ENCODE assay signal across 8 cellular contexts in genomic region chr7:116236020-116236630, GRCh38. TPM values are rescaled to one million over a fixed set of nuclear protein-coding genes. Genes with fewer than 3 reads are reported as not detected.
DNase-seq lines count a peak whose midpoint lies in the region; ATAC-seq and TF ChIP-seq lines count a peak whose summit lies in the region.

No MANE protein-coding gene starts in this region.

- H3K4me3 ChIP-seq in CD4-positive, CD25-positive, alpha-beta regulatory T cell (ENCODE audit: low read depth, low read length), result no peak overlapping the region
- H3K4me3 ChIP-seq in mammary epithelial cell (replicated peaks in 1 of 3; ENCODE audit: insufficient read depth in 1 of 3, low read depth in 2 of 3, low read length in 3 of 3) (no peak overlapping the region), liver (ENCODE audit: low read depth in 1 of 3, low read length in 3 of 3) (no peak overlapping the region)

- no peaks in the 10 kb centered on the region for H3K9me3 Mint-ChIP-seq in CD4-positive, CD25-positive, alpha-beta regulatory T cell
- H3K9me3 Mint-ChIP-seq in stimulated activated naive CD8-positive, alpha-beta T cell treated with anti-CD3 and anti-CD28 coated beads, Interleukin-15, amount 100 ng/mL, for 72 hours, result no peaks in the 10 kb centered on the region

- no peak overlapping the region for H3K9ac ChIP-seq in mammary epithelial cell (ENCODE audit: insufficient read depth, low read length)
- H3K9ac ChIP-seq in liver (ENCODE audit: low read depth in 1 of 2, low read length in 2 of 2), result no peak overlapping the region

- in situ Hi-C loops in mammary epithelial cell (cut with MboI; ENCODE audit: low sequenced_read_pairs in 2 of 2), result loop anchor here in 1 of 2 donors (5.0 kb wide), 1 partner anchor 59 kb away; no protein-coding TSS in a partner anchor

- peak; percentile 49 to 74 (median 67) for DNase-seq in CD4-positive, CD25-positive, alpha-beta regulatory T cell
- DNase-seq in LoVo (ENCODE audit: low spot score), result peak; percentile 52
- peak; percentile 24 for DNase-seq in T-helper 22 cell (ENCODE audit: low read depth)
- no peak for DNase-seq in mammary epithelial cell
- peak in 1 of 2 donors; percentile 20 for DNase-seq in stimulated activated naive CD8-positive, alpha-beta T cell treated with anti-CD3 and anti-CD28 coated beads, Interleukin-15, amount 100 ng/mL, for 72 hours
- DNase-seq in mesenteric fat pad (ENCODE audit: low spot score), result no peak

- WGBS in mammary epithelial cell (ENCODE audit: low coverage, missing lambda C conversion rate), result 3% methylated on average over 2 of the region's 2 CpGs
- 25% methylated on average over 2 of the region's 2 CpGs for WGBS in liver

- no peak overlapping the region for H3K27ac Mint-ChIP-seq in CD4-positive, CD25-positive, alpha-beta regulatory T cell
- H3K27ac Mint-ChIP-seq in stimulated activated naive CD8-positive, alpha-beta T cell treated with anti-CD3 and anti-CD28 coated beads, Interleukin-15, amount 100 ng/mL, for 72 hours, result no peak overlapping the region

- dilution Hi-C loops in mammary epithelial cell (cut with HindIII; ENCODE audit: low sequenced_read_pairs), result no loop called here

- no peaks in the 10 kb centered on the region for H4K20me1 ChIP-seq in mammary epithelial cell (ENCODE audit: insufficient read depth, low read length)

- no TSS peak for BruUV-seq in mammary epithelial cell (replicated peaks; lab: Mats Ljungman, UMichigan)

- peak; percentile 45 to 49 for TF ChIP-seq CTCF in mammary epithelial cell (conservative IDR thresholded peaks at IDR 0.05 in 1 of 2, IDR thresholded peaks at IDR 0.05 in 1 of 2; ENCODE audit: extremely low read depth in 1 of 2, insufficient read depth in 1 of 2, low read depth in 1 of 2, low read length in 2 of 2)
- TF ChIP-seq CTCF in liver (IDR thresholded peaks at IDR 0.05; ENCODE audit: low read depth, low read length, missing input control), result peak; percentile 56

- intact Hi-C loops in mammary epithelial cell (cut with micrococcal nuclease), result loop anchor here (1.0 kb wide), 2 partner anchors 56 to 98 kb away; no protein-coding TSS in a partner anchor

- H3K27ac ChIP-seq in CD4-positive, CD25-positive, alpha-beta regulatory T cell (ENCODE audit: insufficient read depth, low read length, poor library complexity, severe bottlenecking), result peak overlapping the region; percentile 38
- peak overlapping the region; percentile 7 for H3K27ac ChIP-seq in mammary epithelial cell (ENCODE audit: insufficient read depth, low read depth, low read length)
- no peak overlapping the region for H3K27ac ChIP-seq in liver (ENCODE audit: low read depth in 1 of 2, low read length in 2 of 2)

- peaks cover 46% of the 10 kb centered on the region for H3K4me1 ChIP-seq in CD4-positive, CD25-positive, alpha-beta regulatory T cell (ENCODE audit: control insufficient read depth, insufficient read depth, low read length, poor library complexity, severe bottlenecking)
- H3K4me1 ChIP-seq in mammary epithelial cell (ENCODE audit: insufficient read depth, low read length) (peaks cover 28% of the 10 kb centered on the region), liver (ENCODE audit: control insufficient read depth in 4 of 4, insufficient read depth in 4 of 4, low read length in 3 of 4) (peaks cover 0 to 21% (median 6%) of the 10 kb centered on the region in 4 donors)

- peak; percentile 85 to 86 for TF ChIP-seq RAD21 in liver (IDR thresholded peaks at IDR 0.05)

- H2AFZ ChIP-seq in mammary epithelial cell (ENCODE audit: low read depth, low read length), result no peak overlapping the region

- peaks cover 97% of the 10 kb centered on the region for H3K79me2 ChIP-seq in mammary epithelial cell (ENCODE audit: insufficient read depth, low read length)

- no peak overlapping the region for H3K4me2 ChIP-seq in mammary epithelial cell (ENCODE audit: insufficient read depth, low read depth, low read length)

- no peaks in the 10 kb centered on the region for H3K27me3 Mint-ChIP-seq in CD4-positive, CD25-positive, alpha-beta regulatory T cell
- H3K27me3 Mint-ChIP-seq in stimulated activated naive CD8-positive, alpha-beta T cell treated with anti-CD3 and anti-CD28 coated beads, Interleukin-15, amount 100 ng/mL, for 72 hours, result no peaks in the 10 kb centered on the region

- H3K27me3 ChIP-seq in CD4-positive, CD25-positive, alpha-beta regulatory T cell (ENCODE audit: control insufficient read depth, insufficient read depth, low read length), result no peaks in the 10 kb centered on the region
- H3K27me3 ChIP-seq in mammary epithelial cell (ENCODE audit: insufficient read depth, low read length), result no peaks in the 10 kb centered on the region
- no peaks in the 10 kb centered on the region for H3K27me3 ChIP-seq in liver (ENCODE audit: control insufficient read depth in 4 of 4, insufficient read depth in 4 of 4, low read length in 3 of 4)

- peaks cover 25% of the 10 kb centered on the region for H3K36me3 ChIP-seq in CD4-positive, CD25-positive, alpha-beta regulatory T cell (ENCODE audit: control insufficient read depth, insufficient read depth, low read length)
- H3K36me3 ChIP-seq in mammary epithelial cell (ENCODE audit: insufficient read depth, low read length), result peaks cover 15% of the 10 kb centered on the region
- no peaks in the 10 kb centered on the region for H3K36me3 ChIP-seq in liver (ENCODE audit: control insufficient read depth in 4 of 4, insufficient read depth in 3 of 4, low read depth in 1 of 4, low read length in 3 of 4)

- H3K4me1 Mint-ChIP-seq in CD4-positive, CD25-positive, alpha-beta regulatory T cell, result peaks cover 43 to 81% (median 61%) of the 10 kb centered on the region in 4 donors
- peaks cover 34% of the 10 kb centered on the region for H3K4me1 Mint-ChIP-seq in stimulated activated naive CD8-positive, alpha-beta T cell treated with anti-CD3 and anti-CD28 coated beads, Interleukin-15, amount 100 ng/mL, for 72 hours

- peak; percentile 71 to 78 for ATAC-seq in CD4-positive, CD25-positive, alpha-beta regulatory T cell (ENCODE audit: low read depth in 2 of 2)
- peak; percentile 64 for ATAC-seq in GM19035 (IDR thresholded peaks at IDR 0.05; ENCODE audit: unreplicated experiment)
- peak; percentile 79 for ATAC-seq in stimulated activated naive CD8-positive, alpha-beta T cell treated with anti-CD3 and anti-CD28 coated beads, Interleukin-15, amount 100 ng/mL, for 72 hours

- H3K9me3 ChIP-seq in CD4-positive, CD25-positive, alpha-beta regulatory T cell (ENCODE audit: control insufficient read depth in 2 of 2, low read length in 2 of 2), result no peaks in the 10 kb centered on the region
- H3K9me3 ChIP-seq in mammary epithelial cell (replicated peaks; ENCODE audit: insufficient read depth, low read length) (no peaks in the 10 kb centered on the region), liver (ENCODE audit: control insufficient read depth in 4 of 4, low read length in 3 of 4) (no peaks in the 10 kb centered on the region)

- peak overlapping the region in 2 of 4 donors; percentile 1 to 47 for H3K4me3 Mint-ChIP-seq in CD4-positive, CD25-positive, alpha-beta regulatory T cell
- H3K4me3 Mint-ChIP-seq in stimulated activated naive CD8-positive, alpha-beta T cell treated with anti-CD3 and anti-CD28 coated beads, Interleukin-15, amount 100 ng/mL, for 72 hours, result no peak overlapping the region

- CTCF ChIA-PET in mammary epithelial cell (lab: Charles Lee; ENCODE audit: low non-redundant PET), result interaction anchor here (0.7 to 1.0 kb wide), 2 partner anchors 56 to 59 kb away, joined by 4 to 10 read pairs; no protein-coding TSS in a partner anchor

- H3K36me3 Mint-ChIP-seq in CD4-positive, CD25-positive, alpha-beta regulatory T cell, result peaks cover 23% of the 10 kb centered on the region

TF ChIP-seq in liver, 16 proteins besides CTCF, POLR2A, EP300 and RAD21 (continues in another document):
- TF ChIP-seq FOXA2 (IDR thresholded peaks at IDR 0.05) (no peak), YY1 (IDR thresholded peaks at IDR 0.05) (no peak), FOXA1 (IDR thresholded peaks at IDR 0.05) (no peak), ZBTB33 (IDR thresholded peaks at IDR 0.05) (no peak)

RNA-seq across cellular contexts. Expression of gene TES, which starts 25.8 kb away (rescaled TPM):
- 91.6 TPM for total RNA-seq in CD4-positive, CD25-positive, alpha-beta regulatory T cell
- polyA plus RNA-seq in CD4-positive, CD25-positive, alpha-beta regulatory T cell, result 100 to 1,000 TPM; 144 to 198 (median 191) TPM
- total RNA-seq in mammary epithelial cell, result 100 to 1,000 TPM; 189 to 424 TPM
- 113 TPM for polyA plus RNA-seq in mammary epithelial cell
- 210 TPM for polyA minus RNA-seq in mammary epithelial cell
- 10 to 100 TPM in 1 of 2 donors, 1 to 10 TPM in 1; 9.2 to 11.8 TPM for total RNA-seq in liver
- 1 to 10 TPM; 5.7 to 5.8 TPM for polyA plus RNA-seq in liver
- 30.3 TPM for total RNA-seq in mesenteric fat pad

Comparison
In these comparisons a context has a peak if more than half of its experiments do, and no peak if none do; other contexts are left out.
1. DNase-seq: peak in CD4-positive, CD25-positive, alpha-beta regulatory T cell (3 of 3), LoVo (single experiment) and T-helper 22 cell (single experiment); none in mammary epithelial cell (single experiment) and mesenteric fat pad (single experiment).
2. H3K27ac ChIP-seq: peak in CD4-positive, CD25-positive, alpha-beta regulatory T cell (single experiment) and mammary epithelial cell (single experiment); none in liver (0 of 2).
3. Peak in every context shown above with its lines, with median percentiles within 50 percentile points of each other: ATAC-seq.